Comparison of ENCODE assay signal across 8 cellular contexts in genomic region chr16:89972244-89973234, GRCh38. TPM values are rescaled to one million over a fixed set of nuclear protein-coding genes. Genes with fewer than 3 reads are reported as not detected.
DNase-seq lines count a peak whose midpoint lies in the region; ATAC-seq, FAIRE-seq and TF ChIP-seq lines count a peak whose summit lies in the region.

No MANE protein-coding gene starts in this region.

- peak overlapping the region; percentile 100 for H3K4me3 Mint-ChIP-seq in T-helper 2 cell treated with Interferon-gamma antibody and Interleukin-4, amounts not matched to agents 5 μg/mL and 100 μg/mL, for 36 hours
- H3K4me3 Mint-ChIP-seq in astrocyte (ENCODE audit: unreplicated experiment), result peak overlapping the region; percentile 98

- H3K36me3 Mint-ChIP-seq in T-helper 2 cell treated with Interferon-gamma antibody and Interleukin-4, amounts not matched to agents 5 μg/mL and 100 μg/mL, for 36 hours (ENCODE audit: low read depth), result peaks cover 25% of the 10 kb centered on the region
- peaks cover 15% of the 10 kb centered on the region for H3K36me3 Mint-ChIP-seq in astrocyte (ENCODE audit: low read depth, unreplicated experiment)

- TF ChIP-seq POLR2A in GM15510 (IDR thresholded peaks at IDR 0.05; ENCODE audit: borderline replicate concordance, extremely low read depth, insufficient read length), result peak; percentile 97

- H4K20me1 ChIP-seq in astrocyte (ENCODE audit: insufficient read depth, low read length), result peaks cover 23% of the 10 kb centered on the region

- H3K9me3 Mint-ChIP-seq in T-helper 2 cell treated with Interferon-gamma antibody and Interleukin-4, amounts not matched to agents 5 μg/mL and 100 μg/mL, for 36 hours, result peaks cover 3% of the 10 kb centered on the region
- H3K9me3 Mint-ChIP-seq in astrocyte (ENCODE audit: unreplicated experiment), result peaks cover 11% of the 10 kb centered on the region

- H3K9me3 ChIP-seq in astrocyte (ENCODE audit: insufficient read depth, low read depth, low read length), result peaks cover 13% of the 10 kb centered on the region

- peaks cover 20% of the 10 kb centered on the region for H3K4me1 ChIP-seq in astrocyte (ENCODE audit: insufficient read depth, low read length)

- peak overlapping the region; percentile 82 for H2AFZ ChIP-seq in astrocyte (ENCODE audit: low read depth, low read length)

- peak overlapping the region; percentile 99 for H3K27ac Mint-ChIP-seq in T-helper 2 cell treated with Interferon-gamma antibody and Interleukin-4, amounts not matched to agents 5 μg/mL and 100 μg/mL, for 36 hours
- H3K27ac Mint-ChIP-seq in astrocyte (ENCODE audit: unreplicated experiment), result peak overlapping the region; percentile 91

- peaks cover 6% of the 10 kb centered on the region for H3K36me3 ChIP-seq in astrocyte (ENCODE audit: insufficient read depth, low read length)

- no peak for TF ChIP-seq CTCF in astrocyte (IDR thresholded peaks at IDR 0.05; ENCODE audit: insufficient read depth, low read depth, low read length)

- H3K9ac ChIP-seq in astrocyte (ENCODE audit: low read length), result peak overlapping the region; percentile 95

- peaks cover 26% of the 10 kb centered on the region for H3K4me1 Mint-ChIP-seq in T-helper 2 cell treated with Interferon-gamma antibody and Interleukin-4, amounts not matched to agents 5 μg/mL and 100 μg/mL, for 36 hours (ENCODE audit: low read depth)
- H3K4me1 Mint-ChIP-seq in astrocyte (ENCODE audit: low read depth, unreplicated experiment), result peaks cover 14% of the 10 kb centered on the region

- peak; percentile 89 for DNase-seq in NCI-H1436 (lab: John Stamatoyannopoulos, UW)
- peak; percentile 94 for DNase-seq in T-helper 2 cell treated with Interferon-gamma antibody and Interleukin-4, amounts not matched to agents 5 μg/mL and 100 μg/mL, for 36 hours (ENCODE audit: low spot score)
- DNase-seq in astrocyte (ENCODE audit: low read depth), result peak; percentile 56
- DNase-seq in hippocampal formation (lab: John Stamatoyannopoulos, UW), result peak; percentile 77 to 87
- peak; percentile 98 for DNase-seq in retina
- no peak for DNase-seq in cortex of kidney (lab: John Stamatoyannopoulos, UW)

- no peak for FAIRE-seq in astrocyte (lab: Jason Lieb, UNC)

- no peaks in the 10 kb centered on the region for H3K27me3 ChIP-seq in astrocyte (ENCODE audit: insufficient read depth, low read length)

- H3K79me2 ChIP-seq in astrocyte (ENCODE audit: insufficient read depth, low read length), result peaks cover 70% of the 10 kb centered on the region

- peak overlapping the region; percentile 83 for H3K27ac ChIP-seq in astrocyte (ENCODE audit: low read depth, low read length)

- ATAC-seq in HG02798 (IDR thresholded peaks at IDR 0.05; ENCODE audit: poor library complexity, unreplicated experiment), result peak; percentile 92

- H3K27me3 Mint-ChIP-seq in T-helper 2 cell treated with Interferon-gamma antibody and Interleukin-4, amounts not matched to agents 5 μg/mL and 100 μg/mL, for 36 hours (ENCODE audit: low read depth), result no peaks in the 10 kb centered on the region
- no peaks in the 10 kb centered on the region for H3K27me3 Mint-ChIP-seq in astrocyte (ENCODE audit: low read depth, unreplicated experiment)

- peak overlapping the region; percentile 93 for H3K4me2 ChIP-seq in astrocyte (ENCODE audit: low read length)

- H3K4me3 ChIP-seq in astrocyte (ENCODE audit: insufficient read depth, low read depth, low read length), result peak overlapping the region; percentile 86

RNA-seq across cellular contexts. Expression of gene DEF8, which starts 24.0 kb away (rescaled TPM):
- total RNA-seq in astrocyte, result 70.7 and 78.8 TPM in 2 replicates

RNA-seq across cellular contexts. Expression of gene DBNDD1, which starts 46.7 kb away (rescaled TPM):
- 18.1 and 24.0 TPM in 2 replicates for total RNA-seq in astrocyte

RNA-seq across cellular contexts. Expression of gene TUBB3, which starts 49.4 kb away (rescaled TPM):
- 360 and 459 TPM in 2 replicates for total RNA-seq in astrocyte

RNA-seq across cellular contexts. Expression of gene MC1R, which starts 53.9 kb away (rescaled TPM):
- 8.4 and 9.2 TPM in 2 replicates for total RNA-seq in astrocyte
